19 cellular contexts compared by ENCODE assay signal in the genomic region with DNA sequence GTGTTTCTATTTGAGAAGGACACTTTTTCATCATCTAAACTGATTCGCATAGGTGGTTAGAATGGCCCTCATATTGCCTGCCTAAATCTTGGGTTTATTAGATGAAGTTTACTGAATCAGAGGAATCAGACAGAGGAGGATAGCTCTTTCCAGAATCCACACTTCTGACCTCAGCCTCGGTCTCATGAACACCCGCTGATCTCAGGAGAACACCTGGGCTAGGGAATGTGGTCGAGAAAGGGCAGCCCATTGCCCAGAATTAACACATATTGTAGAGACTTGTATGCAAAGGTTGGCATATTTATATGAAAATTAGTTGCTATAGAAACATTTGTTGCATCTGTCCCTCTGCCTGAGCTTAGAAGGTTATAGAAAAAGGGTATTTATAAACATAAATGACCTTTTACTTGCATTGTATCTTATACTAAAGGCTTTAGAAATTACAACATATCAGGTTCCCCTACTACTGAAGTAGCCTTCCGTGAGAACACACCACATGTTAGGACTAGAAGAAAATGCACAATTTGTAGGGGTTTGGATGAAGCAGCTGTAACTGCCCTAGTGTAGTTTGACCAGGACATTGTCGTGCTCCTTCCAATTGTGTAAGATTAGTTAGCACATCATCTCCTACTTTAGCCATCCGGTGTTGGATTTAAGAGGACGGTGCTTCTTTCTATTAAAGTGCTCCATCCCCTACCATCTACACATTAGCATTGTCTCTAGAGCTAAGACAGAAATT.
DNase-seq lines count a peak whose midpoint lies in the region; ATAC-seq, FAIRE-seq and TF ChIP-seq lines count a peak whose summit lies in the region.
"Had no signal": no experiment of that assay in that cellular context is flagged by ENCODE, and none has a peak within 500 bp of the region (broad histone marks: within the 10 kb centered on the region; RNA-seq: fewer than 3 reads in every experiment).

No MANE protein-coding gene starts in this region.

- no peak overlapping the region for H3K4me2 ChIP-seq in Karpas-422 (ENCODE audit: low read depth, low read length, poor library complexity, severe bottlenecking)

- H3K79me2 ChIP-seq in Karpas-422 (ENCODE audit: low read length), result no peaks in the 10 kb centered on the region

- no peak overlapping the region for H3K4me3 Mint-ChIP-seq in osteocyte (ENCODE audit: unreplicated experiment)

- no peak overlapping the region for H3K9ac ChIP-seq in Karpas-422 (ENCODE audit: low read length)

- TF ChIP-seq POLR2A in esophagus muscularis mucosa (IDR thresholded peaks at IDR 0.05; ENCODE audit: low read depth), result no peak

- peak overlapping the region; percentile 18 for H3K27ac Mint-ChIP-seq in osteocyte (ENCODE audit: unreplicated experiment)

- H3K4me1 ChIP-seq in RWPE2 (ENCODE audit: insufficient read depth, poor library complexity, severe bottlenecking) (peaks cover 47% of the 10 kb centered on the region), esophagus muscularis mucosa (peaks cover 8 to 30% (median 20%) of the 10 kb centered on the region in 4 donors), Karpas-422 (ENCODE audit: low read length) (no peaks in the 10 kb centered on the region), BE2C (no peaks in the 10 kb centered on the region)
- H3K4me1 ChIP-seq: pancreas, transverse colon had no signal

- no peaks in the 10 kb centered on the region for H3K9me3 Mint-ChIP-seq in osteocyte (ENCODE audit: unreplicated experiment)
- H3K9me3 Mint-ChIP-seq: activated T-cell treated with anti-CD3 and anti-CD28 coated beads, Interleukin-2, amount 50 U/mL, for 72 hours had no signal

- WGBS in esophagus muscularis mucosa, result 72% methylated on average over 8 of the region's 8 CpGs

- H3K27ac ChIP-seq in RWPE2 (ENCODE audit: poor library complexity, severe bottlenecking) (peak overlapping the region; percentile 73), esophagus muscularis mucosa (replicated peaks in 1 of 4) (peak overlapping the region in 3 of 4 donors; percentile 41 to 53 (median 41)), Karpas-422 (ENCODE audit: low read length) (no peak overlapping the region)
- H3K27ac ChIP-seq: pancreas, SK-N-MC had no signal

- intact Hi-C loops in esophagus muscularis mucosa (cut with DNase I), result no loop called here

- H3K4me3 ChIP-seq in H7 (ENCODE audit: insufficient read depth, low read depth, low read length) (no peak overlapping the region), RWPE2 (ENCODE audit: severe bottlenecking) (no peak overlapping the region), esophagus muscularis mucosa (no peak overlapping the region), Karpas-422 (ENCODE audit: low read length) (no peak overlapping the region), BE2C (ENCODE audit: low read depth, low read length) (no peak overlapping the region)
- H3K4me3 ChIP-seq: pancreas, SK-N-MC, transverse colon had no signal

- no peak for FAIRE-seq in GM19239 (lab: Jason Lieb, UNC)
- FAIRE-seq: pancreas had no signal

- no peaks in the 10 kb centered on the region for H4K20me1 ChIP-seq in Karpas-422 (ENCODE audit: insufficient read depth, low read depth, low read length)

- DNase-seq in H7 (peak; percentile 20), RWPE2 (ENCODE audit: low spot score) (no peak), esophagus muscularis mucosa (ENCODE audit: extremely low spot score) (peak; percentile 47), osteocyte (ENCODE audit: extremely low spot score, unreplicated experiment) (no peak), Karpas-422 (no peak), AG08396 (ENCODE audit: low spot score) (no peak), GM19239 (ENCODE audit: insufficient read length, low spot score) (no peak), BE2C (no peak)
- DNase-seq: activated CD4-positive, CD25-positive, alpha-beta regulatory T cell treated with anti-CD3 and anti-CD28 coated beads, Interleukin-2, amount 50 U/mL, for 72 hours; activated T-cell treated with anti-CD3 and anti-CD28 coated beads, Interleukin-2, amount 50 U/mL, for 72 hours; AML-193; central memory CD4-positive, alpha-beta T cell; GOT3; pancreas; stimulated activated CD4-positive, alpha-beta T cell treated with anti-CD3 and anti-CD28 coated beads, Interleukin-2, amount 100 ng/mL, for 24 hours; stimulated activated naive CD4-positive, alpha-beta T cell treated with Interleukin-2 at 50 U/mL for 16 hours; T-helper 9 cell; transverse colon had no signal

- no peak for TF ChIP-seq EP300 in esophagus muscularis mucosa (IDR thresholded peaks at IDR 0.05)

- H3K36me3 ChIP-seq in H7 (replicated peaks; ENCODE audit: control insufficient read depth, insufficient read depth, low read length) (no peaks in the 10 kb centered on the region), RWPE2 (ENCODE audit: low read depth) (no peaks in the 10 kb centered on the region), esophagus muscularis mucosa (no peaks in the 10 kb centered on the region), Karpas-422 (ENCODE audit: insufficient read depth, low read length) (no peaks in the 10 kb centered on the region), BE2C (no peaks in the 10 kb centered on the region)
- H3K36me3 ChIP-seq: pancreas, transverse colon had no signal

- TF ChIP-seq CTCF in RWPE2 (IDR thresholded peaks at IDR 0.05; ENCODE audit: poor library complexity, severe bottlenecking) (no peak), esophagus muscularis mucosa (IDR thresholded peaks at IDR 0.05) (no peak), osteocyte (IDR thresholded peaks at IDR 0.05) (no peak), BE2C (IDR thresholded peaks at IDR 0.05; ENCODE audit: low read depth, low read length) (no peak)

- H3K4me1 Mint-ChIP-seq in osteocyte (ENCODE audit: unreplicated experiment), result peaks cover 22% of the 10 kb centered on the region

- no peaks in the 10 kb centered on the region for H3K9me2 ChIP-seq in Karpas-422 (replicated peaks; ENCODE audit: insufficient read depth, low read length)

- no peaks in the 10 kb centered on the region for H3K27me3 Mint-ChIP-seq in osteocyte (ENCODE audit: unreplicated experiment)

- no peak overlapping the region for H2AFZ ChIP-seq in Karpas-422 (ENCODE audit: low read length)

- ATAC-seq in RWPE2 (ENCODE audit: low read depth), result no peak

- H3K27me3 ChIP-seq in H7 (ENCODE audit: control insufficient read depth, insufficient read depth, low read length) (no peaks in the 10 kb centered on the region), RWPE2 (ENCODE audit: insufficient read depth, poor library complexity, severe bottlenecking) (no peaks in the 10 kb centered on the region), esophagus muscularis mucosa (no peaks in the 10 kb centered on the region), Karpas-422 (ENCODE audit: low read length) (no peaks in the 10 kb centered on the region), BE2C (no peaks in the 10 kb centered on the region)
- H3K27me3 ChIP-seq: pancreas, transverse colon had no signal

- H3K9me3 ChIP-seq in RWPE2 (ENCODE audit: severe bottlenecking), result no peaks in the 10 kb centered on the region
- H3K9me3 ChIP-seq in esophagus muscularis mucosa, result no peaks in the 10 kb centered on the region
- H3K9me3 ChIP-seq in Karpas-422 (ENCODE audit: low read length), result no peaks in the 10 kb centered on the region
- no peaks in the 10 kb centered on the region for H3K9me3 ChIP-seq in BE2C
- H3K9me3 ChIP-seq: pancreas, transverse colon had no signal

- no peaks in the 10 kb centered on the region for H3K36me3 Mint-ChIP-seq in osteocyte (ENCODE audit: unreplicated experiment)

Comparison
In these comparisons a context has a peak if more than half of its experiments do, and no peak if none do; other contexts are left out.
1. DNase-seq: peak in H7 (single experiment) and esophagus muscularis mucosa (single experiment); none in RWPE2 (single experiment), osteocyte (single experiment), Karpas-422 (single experiment), AG08396 (single experiment), GM19239 (single experiment) and BE2C (single experiment).